20 cellular contexts compared by ENCODE assay signal in the genomic region with DNA sequence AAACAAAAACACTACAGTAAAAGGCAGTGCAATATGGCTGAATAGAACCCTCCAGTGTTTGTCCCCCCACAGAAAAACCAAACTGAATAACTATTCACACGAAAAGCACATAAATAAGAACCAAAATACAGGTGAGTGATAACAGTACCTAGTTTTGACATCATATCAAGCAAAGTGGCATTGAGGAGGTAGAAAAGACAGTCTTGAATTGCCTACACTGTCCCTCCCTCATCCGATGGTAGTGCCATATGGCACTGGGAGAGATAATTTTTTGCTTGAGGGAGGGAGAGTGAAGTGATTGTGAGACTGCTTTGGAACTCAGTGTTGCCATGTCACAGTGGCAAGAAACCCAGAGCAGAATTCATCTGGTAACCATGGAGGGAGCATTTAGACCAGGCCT.
"Had no signal": no experiment of that assay in that cellular context is flagged by ENCODE, and none has a peak within 500 bp of the region (broad histone marks: within the 10 kb centered on the region; RNA-seq: fewer than 3 reads in every experiment).

No MANE protein-coding gene starts in this region.

- ATAC-seq: HepG2 had no signal

- DNase-seq: IMR-90, Karpas-422, KG1, MG63, NCI-H1092, NCI-H1436, NCI-H187, NCI-H2029, NCI-H2081 treated with DMSO at 0.1 percent for 48 hours, NCI-H2171, NCI-H226, NCI-H446, NCI-H510A, NCI-H524 treated with DMSO at 0.1 percent for 48 hours, NCI-H69, NCI-H774, Right ventricle myocardium superior, RPMI8226, SIG-M5 had no signal
